In genomic region chr3:159619341-159619885, GRCh38 we compare ENCODE assay signal across 1 cellular context.
A peak's percentile ranks its signal among the peaks of the same experiment; 100 is the strongest.
TF ChIP-seq lines count a peak whose summit lies in the region.

No MANE protein-coding gene starts in this region.

TF ChIP-seq in HEK293, 187 proteins besides CTCF, POLR2A, EP300 and RAD21 (continued from another document and continues in another):
- TF ChIP-seq ZNF513 (tag by site-specific recombination; IDR thresholded peaks at IDR 0.05) (no peak), ZNF660 (tag by site-specific recombination; IDR thresholded peaks at IDR 0.05) (no peak), ZNF747 (tag by site-specific recombination; IDR thresholded peaks at IDR 0.05) (no peak), ZNF24 (tag by site-specific recombination; IDR thresholded peaks at IDR 0.05) (peak; percentile 36; the same call in 1 of the 2 replicates), ZNF274 (IDR thresholded peaks at IDR 0.05; ENCODE audit: low read length) (no peak), ZNF274 (tag by site-specific recombination; IDR thresholded peaks at IDR 0.05; ENCODE audit: borderline replicate concordance) (no peak), PRDM10 (tag by site-specific recombination; IDR thresholded peaks at IDR 0.05) (no peak), ZNF404 (tag by site-specific recombination; IDR thresholded peaks at IDR 0.05) (no peak), FEZF1 (tag by site-specific recombination; IDR thresholded peaks at IDR 0.05) (peak; percentile 95), ZNF350 (tag by site-specific recombination; IDR thresholded peaks at IDR 0.05) (no peak), ZNF16 (tag by site-specific recombination; IDR thresholded peaks at IDR 0.05; ENCODE audit: low read depth) (no peak), ZBTB10 (tag by site-specific recombination; IDR thresholded peaks at IDR 0.05) (no peak), ELK4 (IDR thresholded peaks at IDR 0.05; ENCODE audit: borderline replicate concordance, low read depth, low read length) (no peak), ZNF302 (tag by site-specific recombination; IDR thresholded peaks at IDR 0.05; ENCODE audit: low read depth) (no peak), ZNF292 (tag by site-specific recombination; IDR thresholded peaks at IDR 0.05; ENCODE audit: borderline replicate concordance, low read depth) (no peak), ZNF211 (tag by site-specific recombination; IDR thresholded peaks at IDR 0.05; ENCODE audit: low read depth) (no peak), TRIM28 (IDR thresholded peaks at IDR 0.05; ENCODE audit: borderline replicate concordance, low read length) (no peak), BCL6B (tag by site-specific recombination; IDR thresholded peaks at IDR 0.05) (peak; percentile 99), ZNF837 (tag by site-specific recombination; IDR thresholded peaks at IDR 0.05) (no peak), ZNF223 (tag by site-specific recombination; IDR thresholded peaks at IDR 0.05) (no peak), ZNF221 (tag by site-specific recombination; IDR thresholded peaks at IDR 0.05; ENCODE audit: borderline replicate concordance) (no peak), ZFP3 (tag by site-specific recombination; IDR thresholded peaks at IDR 0.05; ENCODE audit: low read depth) (no peak), WT1 (tag by site-specific recombination; IDR thresholded peaks at IDR 0.05) (peak; percentile 65), KLF17 (tag by site-specific recombination; IDR thresholded peaks at IDR 0.05) (no peak), ZBTB48 (tag by site-specific recombination; IDR thresholded peaks at IDR 0.05) (no peak), ZNF239 (tag by site-specific recombination; IDR thresholded peaks at IDR 0.05) (no peak), ZNF560 (tag by site-specific recombination; IDR thresholded peaks at IDR 0.05; ENCODE audit: borderline replicate concordance) (no peak), ZBTB49 (tag by site-specific recombination; IDR thresholded peaks at IDR 0.05; ENCODE audit: low read depth) (no peak), HIC1 (tag by site-specific recombination; IDR thresholded peaks at IDR 0.05) (no peak), ZNF626 (tag by site-specific recombination; IDR thresholded peaks at IDR 0.05) (no peak), PRDM1 (tag by site-specific recombination; IDR thresholded peaks at IDR 0.05) (no peak), ZNF585B (tag by site-specific recombination; IDR thresholded peaks at IDR 0.05) (no peak), ZNF449 (tag by site-specific recombination; IDR thresholded peaks at IDR 0.05) (0 out of 2 replicates have a peak, but pooled peaks have one; percentile 28), ZBTB20 (tag by site-specific recombination; IDR thresholded peaks at IDR 0.05) (no peak), GLIS2 (tag by site-specific recombination; IDR thresholded peaks at IDR 0.05) (no peak), ZBTB7A (tag by site-specific recombination; IDR thresholded peaks at IDR 0.05; ENCODE audit: low read depth) (no peak), ZNF174 (tag by site-specific recombination; IDR thresholded peaks at IDR 0.05) (no peak), SETDB1 (IDR thresholded peaks at IDR 0.05; ENCODE audit: insufficient read length, low read length) (no peak), ZNF19 (tag by site-specific recombination; IDR thresholded peaks at IDR 0.05; ENCODE audit: low read depth) (no peak), ZNF184 (tag by site-specific recombination; IDR thresholded peaks at IDR 0.05) (no peak), ZNF791 (tag by site-specific recombination; IDR thresholded peaks at IDR 0.05) (no peak), HOXC10 (CRISPR knock-in tag; IDR thresholded peaks at IDR 0.05) (no peak), ZNF514 (tag by site-specific recombination; IDR thresholded peaks at IDR 0.05) (no peak), MEIS1 (CRISPR knock-in tag; IDR thresholded peaks at IDR 0.05; ENCODE audit: borderline replicate concordance) (no peak), ZNF658 (tag by site-specific recombination; IDR thresholded peaks at IDR 0.05) (no peak), ZNF529 (tag by site-specific recombination; IDR thresholded peaks at IDR 0.05; ENCODE audit: insufficient replicate concordance) (no peak), ZNF707 (tag by site-specific recombination; IDR thresholded peaks at IDR 0.05) (no peak), GLIS1 (tag by site-specific recombination; IDR thresholded peaks at IDR 0.05) (peak; percentile 62), KLF16 (tag by site-specific recombination; IDR thresholded peaks at IDR 0.05) (no peak), ZNF701 (tag by site-specific recombination; IDR thresholded peaks at IDR 0.05) (no peak)
